In the genomic region with DNA sequence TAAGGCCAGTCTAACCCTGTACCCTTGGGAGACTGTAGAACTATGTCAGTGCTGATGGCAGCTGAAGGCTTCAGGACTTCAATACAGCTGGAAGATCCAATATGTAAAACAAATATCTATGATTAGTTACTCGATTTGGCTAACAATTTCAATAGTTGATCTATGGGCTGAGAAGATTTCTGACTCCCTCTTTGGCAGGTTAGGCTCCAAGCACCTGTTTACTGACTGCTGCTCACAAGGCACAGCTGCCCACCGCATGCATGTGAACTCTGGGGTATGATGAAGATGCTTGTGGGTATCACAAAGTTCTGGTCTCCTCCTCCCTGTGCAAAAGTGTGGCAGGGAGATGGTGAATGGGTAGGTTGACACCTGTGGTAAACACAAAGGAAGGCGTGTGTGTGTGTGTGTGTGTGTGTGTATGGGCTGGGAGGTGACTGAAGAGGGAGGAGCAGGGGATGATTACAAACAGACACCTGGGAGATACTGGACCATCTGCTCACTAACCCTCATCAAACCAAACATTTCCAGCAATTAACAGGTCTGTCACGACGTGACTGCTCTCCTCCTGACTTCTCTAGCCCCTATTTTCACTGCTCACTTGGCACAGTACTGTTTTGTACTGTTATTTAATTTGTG, we compare ENCODE assay signal across 1 cellular context.
TF ChIP-seq lines count a peak whose summit lies in the region.

No MANE protein-coding gene starts in this region.

TF ChIP-seq in GM12878, 131 proteins besides CTCF, POLR2A, EP300 and RAD21 (continued from another document):
- TF ChIP-seq, protein P1, sequence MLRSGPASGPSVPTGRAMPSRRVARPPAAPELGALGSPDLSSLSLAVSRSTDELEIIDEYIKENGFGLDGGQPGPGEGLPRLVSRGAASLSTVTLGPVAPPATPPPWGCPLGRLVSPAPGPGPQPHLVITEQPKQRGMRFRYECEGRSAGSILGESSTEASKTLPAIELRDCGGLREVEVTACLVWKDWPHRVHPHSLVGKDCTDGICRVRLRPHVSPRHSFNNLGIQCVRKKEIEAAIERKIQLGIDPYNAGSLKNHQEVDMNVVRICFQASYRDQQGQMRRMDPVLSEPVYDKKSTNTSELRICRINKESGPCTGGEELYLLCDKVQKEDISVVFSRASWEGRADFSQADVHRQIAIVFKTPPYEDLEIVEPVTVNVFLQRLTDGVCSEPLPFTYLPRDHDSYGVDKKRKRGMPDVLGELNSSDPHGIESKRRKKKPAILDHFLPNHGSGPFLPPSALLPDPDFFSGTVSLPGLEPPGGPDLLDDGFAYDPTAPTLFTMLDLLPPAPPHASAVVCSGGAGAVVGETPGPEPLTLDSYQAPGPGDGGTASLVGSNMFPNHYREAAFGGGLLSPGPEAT (IDR thresholded peaks at IDR 0.05; ENCODE audit: low read depth), result no peak
- TF ChIP-seq IKZF1 (conservative IDR thresholded peaks at IDR 0.05), result no peak
- TF ChIP-seq YY1 (IDR thresholded peaks at IDR 0.05; ENCODE audit: low read depth, low read length), result no peak
- TF ChIP-seq, protein P2, sequence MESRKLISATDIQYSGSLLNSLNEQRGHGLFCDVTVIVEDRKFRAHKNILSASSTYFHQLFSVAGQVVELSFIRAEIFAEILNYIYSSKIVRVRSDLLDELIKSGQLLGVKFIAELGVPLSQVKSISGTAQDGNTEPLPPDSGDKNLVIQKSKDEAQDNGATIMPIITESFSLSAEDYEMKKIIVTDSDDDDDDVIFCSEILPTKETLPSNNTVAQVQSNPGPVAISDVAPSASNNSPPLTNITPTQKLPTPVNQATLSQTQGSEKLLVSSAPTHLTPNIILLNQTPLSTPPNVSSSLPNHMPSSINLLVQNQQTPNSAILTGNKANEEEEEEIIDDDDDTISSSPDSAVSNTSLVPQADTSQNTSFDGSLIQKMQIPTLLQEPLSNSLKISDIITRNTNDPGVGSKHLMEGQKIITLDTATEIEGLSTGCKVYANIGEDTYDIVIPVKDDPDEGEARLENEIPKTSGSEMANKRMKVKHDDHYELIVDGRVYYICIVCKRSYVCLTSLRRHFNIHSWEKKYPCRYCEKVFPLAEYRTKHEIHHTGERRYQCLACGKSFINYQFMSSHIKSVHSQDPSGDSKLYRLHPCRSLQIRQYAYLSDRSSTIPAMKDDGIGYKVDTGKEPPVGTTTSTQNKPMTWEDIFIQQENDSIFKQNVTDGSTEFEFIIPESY (IDR thresholded peaks at IDR 0.05), result no peak
TF ChIP-seq in GM12878: peak in this region for 0.
